In the genomic region with DNA sequence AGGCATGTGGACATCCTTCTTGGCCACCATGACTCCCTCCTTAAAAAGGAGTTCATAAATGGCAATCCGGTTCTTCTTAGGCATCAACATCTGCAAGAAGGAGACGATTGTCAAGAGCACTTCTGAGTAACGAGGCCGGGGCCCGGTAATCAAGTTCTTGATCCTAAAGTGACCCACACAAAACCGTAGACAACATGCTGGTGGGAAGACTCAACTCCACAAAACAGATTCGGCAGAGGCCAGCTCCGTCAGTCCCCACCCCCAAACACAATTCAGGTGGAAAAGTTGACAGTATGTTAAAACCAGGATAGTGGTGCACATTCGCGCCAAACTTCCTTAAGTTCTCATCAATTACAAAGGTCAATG, we compare ENCODE assay signal across 8 cellular contexts. TPM values are rescaled to one million over a fixed set of nuclear protein-coding genes. Genes with fewer than 3 reads are reported as not detected.
A peak's percentile ranks its signal among the peaks of the same experiment; 100 is the strongest.
DNase-seq lines count a peak whose midpoint lies in the region; ATAC-seq and TF ChIP-seq lines count a peak whose summit lies in the region.

No MANE protein-coding gene starts in this region.

- H3K36me3 Mint-ChIP-seq in activated naive CD4-positive, alpha-beta T cell treated with anti-CD3 and anti-CD28 coated beads, Interleukin-2, amount 10 ng/mL, durations not matched to agents 7 days and 5 days, result peaks cover 36% of the 10 kb centered on the region
- H3K36me3 Mint-ChIP-seq in immature natural killer cell, result peaks cover 17 to 26% (median 20%) of the 10 kb centered on the region in 3 donors

- peaks cover 14% of the 10 kb centered on the region for H3K4me1 ChIP-seq in suprapubic skin

- H3K4me1 Mint-ChIP-seq in activated naive CD4-positive, alpha-beta T cell treated with anti-CD3 and anti-CD28 coated beads, Interleukin-2, amount 10 ng/mL, durations not matched to agents 7 days and 5 days, result peaks cover 40% of the 10 kb centered on the region
- H3K4me1 Mint-ChIP-seq in immature natural killer cell, result peaks cover 30 to 43% of the 10 kb centered on the region in 2 donors

- peak; percentile 21 for DNase-seq in activated CD4-positive, alpha-beta T cell treated with anti-CD3 and anti-CD28 coated beads for 48 hours
- no peak for DNase-seq in activated CD4-positive, alpha-beta T cell treated with anti-CD3 and anti-CD28 coated beads for 1 hour
- DNase-seq in activated naive CD4-positive, alpha-beta T cell treated with anti-CD3 and anti-CD28 coated beads, Interleukin-2, amount 10 ng/mL, durations not matched to agents 7 days and 5 days, result no peak
- DNase-seq in immature natural killer cell, result no peak
- no peak for DNase-seq in suprapubic skin (ENCODE audit: low spot score in 2 of 2)
- no peak for DNase-seq in ureter (ENCODE audit: low spot score)

- H3K27ac ChIP-seq in suprapubic skin, result peak overlapping the region; percentile 92

- H3K9me3 ChIP-seq in suprapubic skin, result no peaks in the 10 kb centered on the region

- H3K36me3 ChIP-seq in suprapubic skin, result peaks cover 43% of the 10 kb centered on the region

- H3K4me3 Mint-ChIP-seq in activated naive CD4-positive, alpha-beta T cell treated with anti-CD3 and anti-CD28 coated beads, Interleukin-2, amount 10 ng/mL, durations not matched to agents 7 days and 5 days, result peak overlapping the region; percentile 97
- H3K4me3 Mint-ChIP-seq in immature natural killer cell, result peak overlapping the region; percentile 93 to 99 (median 96)

- CTCF ChIA-PET in activated naive CD4-positive, alpha-beta T cell treated with anti-CD3 and anti-CD28 coated beads, Interleukin-2, amount 10 ng/mL, durations not matched to agents 7 days and 5 days (lab: Charles Lee), result interaction anchor here (0.8 to 1.5 kb wide), 4 partner anchors 9 to 262 kb away, joined by 3 read pairs; no protein-coding TSS in a partner anchor

- no peak for TF ChIP-seq CTCF in suprapubic skin (IDR thresholded peaks at IDR 0.05)

- H3K9me3 Mint-ChIP-seq in activated naive CD4-positive, alpha-beta T cell treated with anti-CD3 and anti-CD28 coated beads, Interleukin-2, amount 10 ng/mL, durations not matched to agents 7 days and 5 days, result no peaks in the 10 kb centered on the region
- no peaks in the 10 kb centered on the region for H3K9me3 Mint-ChIP-seq in immature natural killer cell

- H3K27ac Mint-ChIP-seq in activated naive CD4-positive, alpha-beta T cell treated with anti-CD3 and anti-CD28 coated beads, Interleukin-2, amount 10 ng/mL, durations not matched to agents 7 days and 5 days, result peak overlapping the region; percentile 97
- H3K27ac Mint-ChIP-seq in immature natural killer cell, result peak overlapping the region; percentile 93 to 98 (median 94)

- H3K4me3 ChIP-seq in suprapubic skin, result peak overlapping the region; percentile 83

- no peak for TF ChIP-seq EP300 in suprapubic skin (IDR thresholded peaks at IDR 0.05)

- WGBS in suprapubic skin, result 1% methylated on average over 10 of the region's 10 CpGs

- peaks cover 12% of the 10 kb centered on the region for H3K27me3 Mint-ChIP-seq in activated naive CD4-positive, alpha-beta T cell treated with anti-CD3 and anti-CD28 coated beads, Interleukin-2, amount 10 ng/mL, durations not matched to agents 7 days and 5 days
- peaks cover 6 to 10% (median 8%) of the 10 kb centered on the region in 3 donors for H3K27me3 Mint-ChIP-seq in immature natural killer cell (ENCODE audit: low read depth in 3 of 3)

- TF ChIP-seq POLR2A in suprapubic skin (IDR thresholded peaks at IDR 0.05), result no peak

- H3K27me3 ChIP-seq in suprapubic skin, result no peaks in the 10 kb centered on the region

- ATAC-seq in HG02763 (IDR thresholded peaks at IDR 0.05; ENCODE audit: unreplicated experiment) (no peak), HG03045 (IDR thresholded peaks at IDR 0.05; ENCODE audit: unreplicated experiment) (no peak)

RNA-seq across cellular contexts. Expression of gene RPS10, which starts 0.8 kb away (rescaled TPM):
- 1,000 to 10,000 TPM in 1 of 3 donors, 100 to 1,000 TPM in 2; 683 to 2,037 (median 891) TPM for polyA plus RNA-seq in immature natural killer cell
- total RNA-seq in suprapubic skin, result 1,000 to 10,000 TPM; 1,674 to 3,777 (median 3,332) TPM
- total RNA-seq in ureter, result 1,781 TPM

RNA-seq across cellular contexts. Expression of gene NUDT3, which starts 32.6 kb away (rescaled TPM):
- 10 to 100 TPM in 1 of 3 donors, 1 to 10 TPM in 2; 5.0 to 10.3 (median 8.3) TPM for polyA plus RNA-seq in immature natural killer cell
- total RNA-seq in suprapubic skin (10 to 100 TPM; 23.2 to 34.6 (median 28.0) TPM), ureter (57.0 TPM)

RNA-seq across cellular contexts. Expression of gene PACSIN1, which starts 40.8 kb away (rescaled TPM):
- 10 to 100 TPM in 1 of 3 donors, 1 to 10 TPM in 2; 2.9 to 10.3 (median 3.3) TPM for polyA plus RNA-seq in immature natural killer cell
- under 1 TPM in 2 of 4 donors, not detected in 2; 0.11 to 0.40 TPM for total RNA-seq in suprapubic skin
- total RNA-seq in ureter, result 1.9 TPM
